In the genomic region with DNA sequence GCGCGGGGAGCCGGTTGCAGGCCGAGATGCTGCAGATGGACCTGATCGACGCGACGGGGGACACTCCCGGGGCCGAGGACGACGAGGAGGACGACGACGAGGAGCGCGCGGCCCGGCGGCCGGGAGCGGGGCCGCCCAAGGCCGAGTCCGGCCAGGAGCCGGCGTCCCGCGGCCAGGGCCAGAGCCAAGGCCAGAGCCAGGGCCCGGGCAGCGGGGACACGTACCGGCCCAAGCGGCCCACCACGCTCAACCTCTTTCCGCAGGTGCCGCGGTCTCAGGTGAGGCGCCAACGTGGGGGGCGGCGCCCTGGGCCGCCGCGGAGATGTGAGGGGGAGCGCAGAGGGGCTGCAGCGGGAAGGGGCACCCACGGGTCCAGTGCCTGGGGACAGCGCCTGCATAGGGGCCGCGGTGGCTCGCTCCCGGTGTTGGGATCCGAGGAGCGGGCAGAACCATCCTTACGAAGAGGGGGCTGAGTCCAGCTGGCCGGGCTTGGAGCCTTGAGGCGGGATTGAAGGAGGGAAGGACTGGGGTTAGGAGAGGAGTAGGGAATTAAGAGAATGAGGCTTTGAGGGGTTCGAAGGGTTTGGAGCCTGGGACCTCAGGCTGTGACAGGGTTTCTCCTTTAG, we compare ENCODE assay signal across 9 cellular contexts. TPM values are rescaled to one million over a fixed set of nuclear protein-coding genes. Genes with fewer than 3 reads are reported as not detected.
DNase-seq lines count a peak whose midpoint lies in the region; ATAC-seq, FAIRE-seq and TF ChIP-seq lines count a peak whose summit lies in the region.
"Not testable (repeated sequence)": the region's sequence is repeated elsewhere in the genome, so short reads cannot be mapped to it uniquely, and the experiment has no call there.
"Had no signal": no experiment of that assay in that cellular context is flagged by ENCODE, and none has a peak within 500 bp of the region (broad histone marks: within the 10 kb centered on the region; RNA-seq: fewer than 3 reads in every experiment).

No MANE protein-coding gene starts in this region.

- peak overlapping the region; percentile 21 to 71 (median 58) for H3K4me3 Mint-ChIP-seq in CD4-positive, alpha-beta memory T cell
- H3K4me3 Mint-ChIP-seq in HFFc6 (peak overlapping the region; percentile 84), endothelial cell (ENCODE audit: unreplicated experiment) (peak overlapping the region; percentile 85)
- H3K4me3 Mint-ChIP-seq in activated naive CD8-positive, alpha-beta T cell treated with anti-CD3 and anti-CD28 coated beads for 36 hours: peak overlapping the region; percentile 55

- not testable (repeated sequence) for H2BK5ac ChIP-seq in neuronal stem cell (ENCODE audit: low read length)

- not testable (repeated sequence) for TF ChIP-seq CTCF in HFFc6 (IDR thresholded peaks at IDR 0.05); endothelial cell (IDR thresholded peaks at IDR 0.05; ENCODE audit: unreplicated experiment); keratinocyte (optimal IDR thresholded peaks at IDR 0.05 in 1 of 3, IDR thresholded peaks at IDR 0.05 in 1 of 3, conservative IDR thresholded peaks at IDR 0.05 in 1 of 3; ENCODE audit: extremely low read depth in 1 of 3, insufficient read depth in 2 of 3, low read length in 3 of 3); thoracic aorta (IDR thresholded peaks at IDR 0.05)

- dilution Hi-C loops in keratinocyte (cut with MboI; ENCODE audit: extremely low pct_ligation_motif_present, low sequenced_read_pairs): not testable (repeated sequence)

- H2AFZ ChIP-seq in keratinocyte (ENCODE audit: control insufficient read depth, low read length): not testable (repeated sequence)
- peak overlapping the region; percentile 93 for H2AFZ ChIP-seq in neuronal stem cell (ENCODE audit: low read length)

- not testable (repeated sequence) for H3K36me3 Mint-ChIP-seq in CD4-positive, alpha-beta memory T cell; HFFc6 (ENCODE audit: low read depth); activated naive CD8-positive, alpha-beta T cell treated with anti-CD3 and anti-CD28 coated beads for 36 hours; endothelial cell (ENCODE audit: low read depth, unreplicated experiment)

- not testable (repeated sequence) for H3K27ac ChIP-seq in CD4-positive, alpha-beta memory T cell (ENCODE audit: low read depth, low read length); keratinocyte (ENCODE audit: control insufficient read depth, insufficient read depth, low read length); neuronal stem cell (replicated peaks; ENCODE audit: low read length); thoracic aorta

- POLR2A ChIA-PET in CD4-positive, alpha-beta memory T cell (lab: Charles Lee; ENCODE audit: partially characterized antibody): interaction anchor here (0.8 to 1.5 kb wide), 2 partner anchors 17 to 29 kb away, joined by 4 to 8 read pairs; a partner anchor contains a TSS

- peaks cover 0 to 14% (median 0%) of the 10 kb centered on the region in 4 donors for H3K4me1 Mint-ChIP-seq in CD4-positive, alpha-beta memory T cell
- not testable (repeated sequence) for H3K4me1 Mint-ChIP-seq in HFFc6 (ENCODE audit: low read depth); activated naive CD8-positive, alpha-beta T cell treated with anti-CD3 and anti-CD28 coated beads for 36 hours; endothelial cell (ENCODE audit: unreplicated experiment)

- H3K18ac ChIP-seq in neuronal stem cell (ENCODE audit: low read length): peak overlapping the region; percentile 86

- H4K20me1 ChIP-seq in keratinocyte (ENCODE audit: control insufficient read depth, extremely low read depth, insufficient read depth, low read length): not testable (repeated sequence)

- H3K9ac ChIP-seq in keratinocyte (ENCODE audit: control insufficient read depth, extremely low read depth, insufficient read depth, low read length): not testable (repeated sequence)
- H3K9ac ChIP-seq in neuronal stem cell (ENCODE audit: low read depth, low read length, poor library complexity): peak overlapping the region; percentile 85

- not testable (repeated sequence) for FAIRE-seq in keratinocyte (lab: Jason Lieb, UNC)

- H3K9me3 ChIP-seq in CD4-positive, alpha-beta memory T cell (ENCODE audit: control insufficient read depth in 1 of 2, low read length in 2 of 2); keratinocyte (ENCODE audit: control insufficient read depth, low read depth, low read length); neuronal stem cell (replicated peaks in 1 of 2; ENCODE audit: control insufficient read depth in 2 of 2, insufficient read depth in 1 of 2, low read depth in 1 of 2, low read length in 2 of 2); thoracic aorta: not testable (repeated sequence)

- H3K4ac ChIP-seq in neuronal stem cell (ENCODE audit: low read length): not testable (repeated sequence)

- H4K8ac ChIP-seq in neuronal stem cell (ENCODE audit: low read depth, low read length): not testable (repeated sequence)

- H3K4me1 ChIP-seq in CD4-positive, alpha-beta memory T cell (ENCODE audit: insufficient read depth, low read length): peaks cover 13% of the 10 kb centered on the region
- not testable (repeated sequence) for H3K4me1 ChIP-seq in keratinocyte (ENCODE audit: control insufficient read depth, extremely low read depth, insufficient read depth, low read length)
- H3K4me1 ChIP-seq in neuronal stem cell (ENCODE audit: control insufficient read depth in 2 of 2, insufficient read depth in 1 of 2, low read depth in 1 of 2, low read length in 2 of 2) (peaks cover 29 to 43% of the 10 kb centered on the region in 2 donors), thoracic aorta (ENCODE audit: control insufficient read depth in 1 of 2, low read depth in 2 of 2) (peaks cover 10 to 22% of the 10 kb centered on the region in 2 donors)

- H3K14ac ChIP-seq in neuronal stem cell (ENCODE audit: low read length): peak overlapping the region; percentile 86

- peak overlapping the region in 3 of 7 donors; percentile 11 to 67 (median 37) for H3K27ac Mint-ChIP-seq in CD4-positive, alpha-beta memory T cell
- H3K27ac Mint-ChIP-seq in HFFc6 (peak overlapping the region; percentile 63), endothelial cell (ENCODE audit: unreplicated experiment) (peak overlapping the region; percentile 74)
- H3K27ac Mint-ChIP-seq in activated naive CD8-positive, alpha-beta T cell treated with anti-CD3 and anti-CD28 coated beads for 36 hours: not testable (repeated sequence)

- not testable (repeated sequence) for H3K79me1 ChIP-seq in neuronal stem cell (ENCODE audit: low read depth, low read length)

- not testable (repeated sequence) for H2BK120ac ChIP-seq in neuronal stem cell (ENCODE audit: low read depth, low read length)

- peaks cover 12 to 14% of the 10 kb centered on the region in 2 donors for H3K27me3 Mint-ChIP-seq in CD4-positive, alpha-beta memory T cell
- not testable (repeated sequence) for H3K27me3 Mint-ChIP-seq in HFFc6 (ENCODE audit: insufficient read depth)
- peaks cover 31% of the 10 kb centered on the region for H3K27me3 Mint-ChIP-seq in activated naive CD8-positive, alpha-beta T cell treated with anti-CD3 and anti-CD28 coated beads for 36 hours
- peaks cover 34% of the 10 kb centered on the region for H3K27me3 Mint-ChIP-seq in endothelial cell (ENCODE audit: unreplicated experiment)

- H3K9me3 Mint-ChIP-seq in CD4-positive, alpha-beta memory T cell; HFFc6; activated naive CD8-positive, alpha-beta T cell treated with anti-CD3 and anti-CD28 coated beads for 36 hours; endothelial cell (ENCODE audit: unreplicated experiment): not testable (repeated sequence)

- not testable (repeated sequence) for ATAC-seq in thoracic aorta (ENCODE audit: insufficient number of reproducible peaks, low FRiP score, low read depth)

- H3K4me2 ChIP-seq in keratinocyte (ENCODE audit: control insufficient read depth, extremely low read depth, insufficient read depth, low read depth, low read length): peak overlapping the region; percentile 62
- H3K4me2 ChIP-seq in neuronal stem cell (ENCODE audit: insufficient read depth, low read length, poor library complexity, severe bottlenecking): peak overlapping the region; percentile 87

- H3K27me3 ChIP-seq in CD4-positive, alpha-beta memory T cell (ENCODE audit: insufficient read depth, low read length): peaks cover 17% of the 10 kb centered on the region
- peaks cover 32% of the 10 kb centered on the region for H3K27me3 ChIP-seq in keratinocyte (ENCODE audit: control insufficient read depth, extremely low read depth, insufficient read depth, low read length)
- not testable (repeated sequence) for H3K27me3 ChIP-seq in neuronal stem cell (ENCODE audit: control insufficient read depth in 3 of 3, insufficient read depth in 3 of 3, low read depth in 1 of 3, low read length in 3 of 3); thoracic aorta (replicated peaks; ENCODE audit: insufficient read depth)

- H3K79me2 ChIP-seq in keratinocyte (ENCODE audit: control insufficient read depth, insufficient read depth, low read length): not testable (repeated sequence)

- peak overlapping the region; percentile 14 for H2AK5ac ChIP-seq in neuronal stem cell (ENCODE audit: low read depth, low read length)

- H3K9me1 ChIP-seq in keratinocyte (ENCODE audit: control insufficient read depth, extremely low read depth, insufficient read depth, low read length): not testable (repeated sequence)

- peak in 1 of 5 donors; percentile 17 for DNase-seq in CD4-positive, alpha-beta memory T cell
- DNase-seq in HFFc6; activated naive CD8-positive, alpha-beta T cell treated with anti-CD3 and anti-CD28 coated beads for 36 hours; endothelial cell (ENCODE audit: low spot score); keratinocyte (ENCODE audit: low read depth, low spot score); neuronal stem cell (ENCODE audit: low spot score); thoracic aorta (ENCODE audit: low spot score): not testable (repeated sequence)
- DNase-seq in RPMI7951 (ENCODE audit: low read depth): peak; percentile 13

- not testable (repeated sequence) for H3K4me3 ChIP-seq in CD4-positive, alpha-beta memory T cell (ENCODE audit: low read length in 2 of 2)
- peak overlapping the region; percentile 33 to 52 (median 40) for H3K4me3 ChIP-seq in keratinocyte (ENCODE audit: control insufficient read depth in 2 of 3, extremely low read depth in 1 of 3, insufficient read depth in 2 of 3, low read depth in 1 of 3, low read length in 3 of 3)
- H3K4me3 ChIP-seq in neuronal stem cell (ENCODE audit: low read length in 2 of 2): peak overlapping the region; percentile 79 to 84
- peak overlapping the region; percentile 78 for H3K4me3 ChIP-seq in thoracic aorta

- WGBS in neuronal stem cell (ENCODE audit: extremely low coverage in 2 of 2, insufficient read length in 2 of 2, insufficient replicate concordance in 1 of 2), 2 donors: no CpG with 5 or more reads among the region's 59 CpGs

- not testable (repeated sequence) for H3K36me3 ChIP-seq in CD4-positive, alpha-beta memory T cell (ENCODE audit: insufficient read depth, low read length); keratinocyte (ENCODE audit: control insufficient read depth in 2 of 2, extremely low read depth in 1 of 2, insufficient read depth in 2 of 2, low read length in 2 of 2); thoracic aorta
- H3K36me3 ChIP-seq in neuronal stem cell (replicated peaks in 1 of 2; ENCODE audit: control insufficient read depth in 2 of 2, insufficient read depth in 2 of 2, low read length in 2 of 2): peaks cover 15 to 31% of the 10 kb centered on the region in 2 donors

- H3K23ac ChIP-seq in neuronal stem cell (ENCODE audit: low read depth, low read length, poor library complexity): peak overlapping the region; percentile 57

- intact Hi-C loops in CD4-positive, alpha-beta memory T cell (cut with micrococcal nuclease): not testable (repeated sequence)

- not testable (repeated sequence) for H4K91ac ChIP-seq in neuronal stem cell (ENCODE audit: low read depth, low read length, poor library complexity)

- H2BK12ac ChIP-seq in neuronal stem cell (ENCODE audit: low read length): peak overlapping the region; percentile 46

- not testable (repeated sequence) for H2BK15ac ChIP-seq in neuronal stem cell (ENCODE audit: low read length)

- CTCF ChIA-PET in CD4-positive, alpha-beta memory T cell (lab: Charles Lee; ENCODE audit: partially characterized antibody): not testable (repeated sequence)

RNA-seq across cellular contexts. Expression of a gene that starts 6.8 kb away (rescaled TPM):
- 1 to 10 TPM; 4.5 to 4.8 TPM for total RNA-seq in CD4-positive, alpha-beta memory T cell
- not detected for polyA plus RNA-seq in CD4-positive, alpha-beta memory T cell
- total RNA-seq in HFFc6 (2021; fragmentation: NEBNext Ultra II Directional; extraction: Animal tissue kit (Norgen Biotek cat#: 25700)): under 1 TPM; 0.38 to 0.74 (median 0.68) TPM
- total RNA-seq in RPMI7951 (2014; rRNA removed; shearing (Covaris generic)): not detected in 2 replicates
- under 1 TPM; 0.60 to 0.80 TPM for total RNA-seq in activated naive CD8-positive, alpha-beta T cell treated with anti-CD3 and anti-CD28 coated beads for 36 hours
- total RNA-seq in endothelial cell (ENCODE audit: unreplicated experiment) (1.1 TPM), thoracic aorta (1 to 10 TPM in 1 of 2 donors, not detected in 1; 9.0 TPM)
- 0.25 to 0.32 TPM in 2 of 3 replicates, not detected in the other for polyA plus RNA-seq in keratinocyte
- polyA plus RNA-seq in keratinocyte (2011; ENCODE audit: low read depth): not detected
- 0.22 TPM in 1 of 2 replicates, not detected in the other for polyA plus RNA-seq in keratinocyte (2011; cell fraction: cytosol; rRNA removed)
- 1.4 and 1.9 TPM in 2 replicates for polyA plus RNA-seq in keratinocyte (2011; cell fraction: nucleus; rRNA removed)
- polyA plus RNA-seq in keratinocyte (2012; ENCODE audit: low replicate concordance): not detected in 2 replicates
- polyA minus RNA-seq in keratinocyte: 1.0 to 3.9 TPM (median 1.6 TPM) in 3 replicates
- not detected for polyA minus RNA-seq in keratinocyte (2011; cell fraction: cytosol; rRNA and poly(A)+ RNA removed)
- polyA minus RNA-seq in keratinocyte (2011; cell fraction: nucleus; rRNA and poly(A)+ RNA removed): 4.8 and 5.0 TPM in 2 replicates
- 0.95 TPM for polyA plus RNA-seq in neuronal stem cell (2013, experiment 1 of 2)
- 0.93 TPM for polyA plus RNA-seq in neuronal stem cell (2013, experiment 2 of 2)

RNA-seq across cellular contexts. Expression of a gene that starts 14.8 kb away (rescaled TPM):
- under 1 TPM; 0.73 to 0.86 TPM for total RNA-seq in CD4-positive, alpha-beta memory T cell
- under 1 TPM; 0.06 to 0.08 TPM for polyA plus RNA-seq in CD4-positive, alpha-beta memory T cell
- total RNA-seq in HFFc6 (2021; fragmentation: NEBNext Ultra II Directional; extraction: Animal tissue kit (Norgen Biotek cat#: 25700)): 10 to 100 TPM in 1 of 6 experiments, 1 to 10 TPM in 5; 7.4 to 10.0 (median 8.7) TPM
- total RNA-seq in RPMI7951 (2014; rRNA removed; shearing (Covaris generic)): 2.5 and 3.0 TPM in 2 replicates
- under 1 TPM; 0.54 to 0.56 TPM for total RNA-seq in activated naive CD8-positive, alpha-beta T cell treated with anti-CD3 and anti-CD28 coated beads for 36 hours
- total RNA-seq in endothelial cell (ENCODE audit: unreplicated experiment) (3.7 TPM), thoracic aorta (10 to 100 TPM in 1 of 2 donors, 1 to 10 TPM in 1; 9.5 to 10.4 TPM)
- 0.51 to 0.95 TPM (median 0.83 TPM) in 3 replicates for polyA plus RNA-seq in keratinocyte
- polyA plus RNA-seq in keratinocyte (2011; ENCODE audit: low read depth): 0.24 TPM
- 0.66 and 1.4 TPM in 2 replicates for polyA plus RNA-seq in keratinocyte (2011; cell fraction: cytosol; rRNA removed)
- 0.62 and 0.89 TPM in 2 replicates for polyA plus RNA-seq in keratinocyte (2011; cell fraction: nucleus; rRNA removed)
- 0.44 and 0.94 TPM in 2 replicates for polyA plus RNA-seq in keratinocyte (2012; ENCODE audit: low replicate concordance)
- 0.67 to 0.92 TPM (median 0.69 TPM) in 3 replicates for polyA minus RNA-seq in keratinocyte
- 4.2 TPM for polyA minus RNA-seq in keratinocyte (2011; cell fraction: cytosol; rRNA and poly(A)+ RNA removed)
- 0.53 and 1.1 TPM in 2 replicates for polyA minus RNA-seq in keratinocyte (2011; cell fraction: nucleus; rRNA and poly(A)+ RNA removed)
- polyA plus RNA-seq in neuronal stem cell (2013, experiment 1 of 2): 13.4 TPM
- 11.6 TPM for polyA plus RNA-seq in neuronal stem cell (2013, experiment 2 of 2)

RNA-seq across cellular contexts. Expression of a gene that starts 17.4 kb away (rescaled TPM):
- total RNA-seq in CD4-positive, alpha-beta memory T cell: 10 to 100 TPM; 53.0 to 62.7 TPM
- 10 to 100 TPM; 49.6 to 71.5 TPM for polyA plus RNA-seq in CD4-positive, alpha-beta memory T cell
- total RNA-seq in HFFc6 (2021; fragmentation: NEBNext Ultra II Directional; extraction: Animal tissue kit (Norgen Biotek cat#: 25700)): 10 to 100 TPM; 23.4 to 27.2 (median 25.9) TPM
- total RNA-seq in RPMI7951 (2014; rRNA removed; shearing (Covaris generic)): 17.3 and 17.4 TPM in 2 replicates
- 10 to 100 TPM; 34.8 to 43.5 TPM for total RNA-seq in activated naive CD8-positive, alpha-beta T cell treated with anti-CD3 and anti-CD28 coated beads for 36 hours
- total RNA-seq in endothelial cell (ENCODE audit: unreplicated experiment) (28.1 TPM), thoracic aorta (10 to 100 TPM; 12.1 to 19.8 TPM)
- 16.7 to 25.1 TPM (median 17.2 TPM) in 3 replicates for polyA plus RNA-seq in keratinocyte
- polyA plus RNA-seq in keratinocyte (2011; ENCODE audit: low read depth): 15.4 TPM
- 9.5 and 22.0 TPM in 2 replicates for polyA plus RNA-seq in keratinocyte (2011; cell fraction: cytosol; rRNA removed)
- 30.3 and 31.9 TPM in 2 replicates for polyA plus RNA-seq in keratinocyte (2011; cell fraction: nucleus; rRNA removed)
- 16.7 and 24.5 TPM in 2 replicates for polyA plus RNA-seq in keratinocyte (2012; ENCODE audit: low replicate concordance)
- polyA minus RNA-seq in keratinocyte: 12.8 to 14.6 TPM (median 13.0 TPM) in 3 replicates
- polyA minus RNA-seq in keratinocyte (2011; cell fraction: cytosol; rRNA and poly(A)+ RNA removed): 24.2 TPM
- polyA minus RNA-seq in keratinocyte (2011; cell fraction: nucleus; rRNA and poly(A)+ RNA removed): 20.4 and 26.9 TPM in 2 replicates
- 23.1 TPM for polyA plus RNA-seq in neuronal stem cell (2013, experiment 1 of 2)
- polyA plus RNA-seq in neuronal stem cell (2013, experiment 2 of 2): 19.6 TPM

RNA-seq across cellular contexts. Expression of a gene that starts 22.2 kb away (rescaled TPM):
- 1 to 10 TPM; 4.2 to 5.1 TPM for total RNA-seq in CD4-positive, alpha-beta memory T cell
- 1 to 10 TPM; 3.1 to 8.6 TPM for polyA plus RNA-seq in CD4-positive, alpha-beta memory T cell
- total RNA-seq in HFFc6 (2021; fragmentation: NEBNext Ultra II Directional; extraction: Animal tissue kit (Norgen Biotek cat#: 25700)): not detected
- 0.12 TPM in 1 of 2 replicates, not detected in the other for total RNA-seq in RPMI7951 (2014; rRNA removed; shearing (Covaris generic))
- 1 to 10 TPM; 1.2 to 1.5 TPM for total RNA-seq in activated naive CD8-positive, alpha-beta T cell treated with anti-CD3 and anti-CD28 coated beads for 36 hours
- total RNA-seq in endothelial cell (ENCODE audit: unreplicated experiment) (0.95 TPM), thoracic aorta (1 to 10 TPM in 1 of 2 donors, not detected in 1; 3.1 TPM)
- 7.1 to 29.9 TPM (median 11.1 TPM) in 3 replicates for polyA plus RNA-seq in keratinocyte
- polyA plus RNA-seq in keratinocyte (2011; ENCODE audit: low read depth): 1.5 TPM
- 5.0 and 13.1 TPM in 2 replicates for polyA plus RNA-seq in keratinocyte (2011; cell fraction: cytosol; rRNA removed)
- polyA plus RNA-seq in keratinocyte (2011; cell fraction: nucleus; rRNA removed): 16.6 and 26.6 TPM in 2 replicates
- 5.6 and 30.7 TPM in 2 replicates for polyA plus RNA-seq in keratinocyte (2012; ENCODE audit: low replicate concordance)
- polyA minus RNA-seq in keratinocyte: 5.9 to 53.5 TPM (median 6.1 TPM) in 3 replicates
- 12.1 TPM for polyA minus RNA-seq in keratinocyte (2011; cell fraction: cytosol; rRNA and poly(A)+ RNA removed)
- 4.4 and 6.1 TPM in 2 replicates for polyA minus RNA-seq in keratinocyte (2011; cell fraction: nucleus; rRNA and poly(A)+ RNA removed)
- polyA plus RNA-seq in neuronal stem cell (2013, experiment 1 of 2): 16.5 TPM
- 15.7 TPM for polyA plus RNA-seq in neuronal stem cell (2013, experiment 2 of 2)
- total RNA-seq: glomerular endothelial cell had no signal

RNA-seq across cellular contexts. Expression of a gene that starts 53.0 kb away (rescaled TPM):
- total RNA-seq in CD4-positive, alpha-beta memory T cell: 10 to 100 TPM; 66.0 to 67.4 TPM
- polyA plus RNA-seq in CD4-positive, alpha-beta memory T cell: 10 to 100 TPM; 22.6 to 28.9 TPM
- total RNA-seq in HFFc6 (2021; fragmentation: NEBNext Ultra II Directional; extraction: Animal tissue kit (Norgen Biotek cat#: 25700)): 10 to 100 TPM; 12.5 to 16.4 (median 14.1) TPM
- 5.0 and 6.4 TPM in 2 replicates for total RNA-seq in RPMI7951 (2014; rRNA removed; shearing (Covaris generic))
- total RNA-seq in activated naive CD8-positive, alpha-beta T cell treated with anti-CD3 and anti-CD28 coated beads for 36 hours: 10 to 100 TPM; 10.6 to 14.7 TPM
- total RNA-seq in endothelial cell (ENCODE audit: unreplicated experiment) (23.8 TPM), thoracic aorta (10 to 100 TPM; 41.2 to 54.4 TPM)
- 7.2 to 8.9 TPM (median 7.9 TPM) in 3 replicates for polyA plus RNA-seq in keratinocyte
- 9.4 TPM for polyA plus RNA-seq in keratinocyte (2011; ENCODE audit: low read depth)
- polyA plus RNA-seq in keratinocyte (2011; cell fraction: cytosol; rRNA removed): 3.9 and 4.9 TPM in 2 replicates
- polyA plus RNA-seq in keratinocyte (2011; cell fraction: nucleus; rRNA removed): 20.2 and 24.0 TPM in 2 replicates
- 5.7 and 8.1 TPM in 2 replicates for polyA plus RNA-seq in keratinocyte (2012; ENCODE audit: low replicate concordance)
- polyA minus RNA-seq in keratinocyte: 16.9 to 18.6 TPM (median 17.4 TPM) in 3 replicates
- polyA minus RNA-seq in keratinocyte (2011; cell fraction: cytosol; rRNA and poly(A)+ RNA removed): 8.4 TPM
- 9.6 and 16.1 TPM in 2 replicates for polyA minus RNA-seq in keratinocyte (2011; cell fraction: nucleus; rRNA and poly(A)+ RNA removed)
- 7.4 TPM for polyA plus RNA-seq in neuronal stem cell (2013, experiment 1 of 2)
- 7.4 TPM for polyA plus RNA-seq in neuronal stem cell (2013, experiment 2 of 2)
